ENCODE assay signal across 13 cellular contexts in the genomic region with DNA sequence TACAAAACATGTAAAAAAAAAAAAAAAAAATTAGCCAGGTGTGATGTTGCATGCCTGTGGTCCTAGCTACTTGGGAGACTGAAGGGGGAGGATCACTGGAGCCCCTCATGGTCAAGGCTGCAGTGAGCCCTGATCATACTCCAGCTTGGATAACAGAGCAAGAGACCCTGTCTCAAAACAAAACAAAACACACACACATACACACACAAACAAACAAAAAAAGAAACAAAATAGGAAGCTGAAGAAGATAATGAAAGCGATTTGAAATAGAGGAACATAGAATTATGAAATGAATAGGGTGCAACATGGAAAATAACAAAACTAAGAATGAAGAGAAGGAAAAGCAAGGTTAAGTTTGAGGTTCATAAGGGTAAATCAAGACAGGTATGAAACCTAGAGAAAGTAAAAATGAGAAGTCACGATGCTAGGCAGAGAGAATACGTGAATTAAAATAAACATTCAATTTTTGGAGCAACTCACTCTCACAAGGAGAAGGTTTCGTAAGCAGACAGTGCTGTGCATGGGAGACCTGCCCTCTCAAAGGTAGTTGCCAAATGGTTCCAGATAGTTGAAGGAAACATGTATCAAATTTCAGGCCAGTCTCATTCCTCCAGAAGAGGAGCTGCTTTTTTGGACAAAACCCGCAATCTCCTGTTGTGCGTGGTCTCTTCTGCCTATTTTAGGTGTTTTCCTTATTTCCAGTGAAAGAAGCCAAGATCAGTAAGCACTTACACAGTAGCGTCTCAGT. TPM values are rescaled to one million over a fixed set of nuclear protein-coding genes. Genes with fewer than 3 reads are reported as not detected.
A peak's percentile ranks its signal among the peaks of the same experiment; 100 is the strongest.
DNase-seq lines count a peak whose midpoint lies in the region; ATAC-seq lines count a peak whose summit lies in the region.
"Had no signal": no experiment of that assay in that cellular context is flagged by ENCODE, and none has a peak within 500 bp of the region (broad histone marks: within the 10 kb centered on the region; RNA-seq: fewer than 3 reads in every experiment).

No MANE protein-coding gene starts in this region.

- H3K36me3 ChIP-seq in BLaER1 treated with 17β-estradiol and CSF1 and Interleukin-3, amounts not matched to agents 10 nM and 100 nM = peaks cover 33 to 43% (median 36%) of the 10 kb centered on the region in 11 experiments

- H3K27ac Mint-ChIP-seq in T-helper 17 cell = peak overlapping the region; percentile 92

- peaks cover 56% of the 10 kb centered on the region for H3K4me1 Mint-ChIP-seq in T-helper 17 cell

- no peaks in the 10 kb centered on the region for H3K27me3 ChIP-seq in BLaER1 treated with 17β-estradiol and CSF1 and Interleukin-3, amounts not matched to agents 10 nM and 100 nM

- H3K27me3 Mint-ChIP-seq in T-helper 17 cell = no peaks in the 10 kb centered on the region

- DNase-seq in GF-D8 (lab: John Stamatoyannopoulos, UW) = peak; percentile 46
- no peak for DNase-seq in T-helper 17 cell
- DNase-seq in iris pigment epithelial cell (ENCODE audit: low read depth) = peak; percentile 35
- no peak for DNase-seq in central memory CD4-positive, alpha-beta T cell
- DNase-seq in nucleus accumbens (lab: John Stamatoyannopoulos, UW) = no peak
- DNase-seq: activated CD8-positive, alpha-beta memory T cell treated with anti-CD3 and anti-CD28 coated beads for 24 hours; amygdala; NCI-H1930; occipital lobe; stimulated activated CD4-positive, alpha-beta T cell treated with anti-CD3 and anti-CD28 coated beads, Interleukin-2, amount 100 ng/mL, for 48 hours had no signal

- no peak overlapping the region for H3K4me3 Mint-ChIP-seq in T-helper 17 cell

- H3K36me3 Mint-ChIP-seq in T-helper 17 cell (ENCODE audit: low read depth) = peaks cover 7% of the 10 kb centered on the region

- peak overlapping the region in 1 of 11 experiments; percentile 38; a peak in 2 of 22 replicates for H3K27ac ChIP-seq in BLaER1 treated with 17β-estradiol and CSF1 and Interleukin-3, amounts not matched to agents 10 nM and 100 nM

- H3K4me2 ChIP-seq in BLaER1 treated with 17β-estradiol and CSF1 and Interleukin-3, amounts not matched to agents 10 nM and 100 nM = peak overlapping the region in 10 of 11 experiments; percentile 81 to 99 (median 96); a peak in 14 of 22 replicates

- no peak overlapping the region for H3K4me3 ChIP-seq in BLaER1 treated with 17β-estradiol and CSF1 and Interleukin-3, amounts not matched to agents 10 nM and 100 nM

- H3K9me3 ChIP-seq in BLaER1 treated with 17β-estradiol and CSF1 and Interleukin-3, amounts not matched to agents 10 nM and 100 nM (replicated peaks in 1 of 11) = no peaks in the 10 kb centered on the region
- H3K9me3 ChIP-seq in T-helper 17 cell (ENCODE audit: control insufficient read depth, low read length, poor library complexity, severe bottlenecking) = no peaks in the 10 kb centered on the region

- peaks cover 26 to 54% (median 42%) of the 10 kb centered on the region in 11 experiments; a peak in 19 of 22 replicates for H4K20me1 ChIP-seq in BLaER1 treated with 17β-estradiol and CSF1 and Interleukin-3, amounts not matched to agents 10 nM and 100 nM

- peaks cover 28 to 48% (median 37%) of the 10 kb centered on the region in 10 experiments for H3K4me1 ChIP-seq in BLaER1 treated with 17β-estradiol and CSF1 and Interleukin-3, amounts not matched to agents 10 nM and 100 nM

- ATAC-seq in T-helper 17 cell (no peak), GM18498 (IDR thresholded peaks at IDR 0.05; ENCODE audit: unreplicated experiment) (no peak), GM19455 (IDR thresholded peaks at IDR 0.05; ENCODE audit: unreplicated experiment) (no peak)

- H3K9ac ChIP-seq in BLaER1 treated with 17β-estradiol and CSF1 and Interleukin-3, amounts not matched to agents 10 nM and 100 nM = no peak overlapping the region

RNA-seq across cellular contexts. Expression of a gene that starts 3.3 kb away (rescaled TPM):
- total RNA-seq in T-helper 17 cell = 100 to 1,000 TPM; 114 to 133 TPM

Comparison
In these comparisons a context has a peak if more than half of its experiments do, and no peak if none do; other contexts are left out.
1. DNase-seq: peak in GF-D8 (single experiment) and iris pigment epithelial cell (single experiment); none in T-helper 17 cell (0 of 3), central memory CD4-positive, alpha-beta T cell (single experiment) and nucleus accumbens (0 of 56).